ENCODE assay signal across 1 cellular context in genomic region chr13:43261018-43261417, GRCh38.
TF ChIP-seq lines count a peak whose summit lies in the region.

No MANE protein-coding gene starts in this region.

TF ChIP-seq in HepG2, 621 proteins besides CTCF, POLR2A, EP300 and RAD21 (continued from another document):
- no peak for TF ChIP-seq ZNF326 (CRISPR knock-in tag; IDR thresholded peaks at IDR 0.05; ENCODE audit: borderline replicate concordance)
- no peak for TF ChIP-seq ZNF143 (CRISPR knock-in tag; IDR thresholded peaks at IDR 0.05)
- TF ChIP-seq CHD2 (IDR thresholded peaks at IDR 0.05; ENCODE audit: low read depth, low read length) = no peak
